In genomic region chr3:187227658-187228258, GRCh38 we compare ENCODE assay signal across 15 cellular contexts. TPM values are rescaled to one million over a fixed set of nuclear protein-coding genes. Genes with fewer than 3 reads are reported as not detected.
DNase-seq lines count a peak whose midpoint lies in the region; ATAC-seq and TF ChIP-seq lines count a peak whose summit lies in the region.
"Had no signal": no experiment of that assay in that cellular context is flagged by ENCODE, and none has a peak within 500 bp of the region (broad histone marks: within the 10 kb centered on the region; RNA-seq: fewer than 3 reads in every experiment).

No MANE protein-coding gene starts in this region.

- in situ Hi-C loops in ACHN (cut with HindIII; ENCODE audit: low pct_ligation_motif_present, low pct_unique_long_range_greater_than_20kb, low sequenced_read_pairs): no loop called here
- in situ Hi-C loops in astrocyte of the cerebellum (cut with HindIII; ENCODE audit: low sequenced_read_pairs): no loop called here

- H3K4me3 ChIP-seq in astrocyte of the cerebellum (ENCODE audit: low read depth, low read length): no peak overlapping the region
- H3K4me3 ChIP-seq in naive thymus-derived CD4-positive, alpha-beta T cell (ENCODE audit: low read length): no peak overlapping the region
- H3K4me3 ChIP-seq: cardiac muscle cell, lower lobe of right lung, transverse colon had no signal

- H3K36me3 ChIP-seq in naive thymus-derived CD4-positive, alpha-beta T cell (ENCODE audit: control insufficient read depth in 2 of 3, insufficient read depth in 3 of 3, low read length in 3 of 3): no peaks in the 10 kb centered on the region
- H3K36me3 ChIP-seq: cardiac muscle cell, lower lobe of right lung, transverse colon had no signal

- H3K4me3 Mint-ChIP-seq in nephron progenitor cell (no peak overlapping the region), natural killer cell (no peak overlapping the region)
- no peak overlapping the region for H3K4me3 Mint-ChIP-seq in naive thymus-derived CD4-positive, alpha-beta T cell
- H3K4me3 Mint-ChIP-seq: activated CD4-positive, alpha-beta memory T cell treated with anti-CD3 and anti-CD28 coated beads for 36 hours had no signal

- H3K4me1 ChIP-seq in naive thymus-derived CD4-positive, alpha-beta T cell (ENCODE audit: control insufficient read depth in 2 of 2, insufficient read depth in 2 of 2, low read length in 2 of 2): no peaks in the 10 kb centered on the region
- H3K4me1 ChIP-seq: lower lobe of right lung, transverse colon had no signal

- no peaks in the 10 kb centered on the region for H3K9me3 ChIP-seq in naive thymus-derived CD4-positive, alpha-beta T cell (ENCODE audit: control insufficient read depth in 2 of 3, low read length in 3 of 3)
- H3K9me3 ChIP-seq: lower lobe of right lung, transverse colon had no signal

- H3K36me3 Mint-ChIP-seq in nephron progenitor cell (ENCODE audit: low read depth) (no peaks in the 10 kb centered on the region), natural killer cell (no peaks in the 10 kb centered on the region)
- no peaks in the 10 kb centered on the region for H3K36me3 Mint-ChIP-seq in naive thymus-derived CD4-positive, alpha-beta T cell
- H3K36me3 Mint-ChIP-seq: activated CD4-positive, alpha-beta memory T cell treated with anti-CD3 and anti-CD28 coated beads for 36 hours had no signal

- DNase-seq in ACHN (peak; percentile 33), HS-27A (ENCODE audit: low read depth) (peak; percentile 61), astrocyte of the cerebellum (ENCODE audit: low read depth) (peak; percentile 22), iris pigment epithelial cell (ENCODE audit: low read depth) (peak; percentile 92), nephron progenitor cell (no peak), natural killer cell (no peak)
- no peak for DNase-seq in naive thymus-derived CD4-positive, alpha-beta T cell
- DNase-seq: activated CD4-positive, alpha-beta memory T cell treated with anti-CD3 and anti-CD28 coated beads for 36 hours; lower lobe of right lung; MV-4-11; stimulated activated CD4-positive, alpha-beta T cell treated with anti-CD3 and anti-CD28 coated beads, Interleukin-15, amount 100 ng/mL, for 24 hours; transverse colon had no signal

- no peak for ATAC-seq in naive thymus-derived CD4-positive, alpha-beta T cell
- ATAC-seq in natural killer cell (no peak), GM18870 (IDR thresholded peaks at IDR 0.05; ENCODE audit: unreplicated experiment) (no peak)

- H3K27me3 Mint-ChIP-seq in nephron progenitor cell (ENCODE audit: low read depth, poor library complexity): peaks cover 19% of the 10 kb centered on the region
- H3K27me3 Mint-ChIP-seq in naive thymus-derived CD4-positive, alpha-beta T cell: peaks cover 6 to 18% (median 10%) of the 10 kb centered on the region in 5 donors
- H3K27me3 Mint-ChIP-seq in natural killer cell (ENCODE audit: low read depth in 2 of 2): peaks cover 12 to 14% of the 10 kb centered on the region in 2 donors

- H3K27ac Mint-ChIP-seq in nephron progenitor cell (no peak overlapping the region), natural killer cell (no peak overlapping the region)
- no peak overlapping the region for H3K27ac Mint-ChIP-seq in naive thymus-derived CD4-positive, alpha-beta T cell
- H3K27ac Mint-ChIP-seq: activated CD4-positive, alpha-beta memory T cell treated with anti-CD3 and anti-CD28 coated beads for 36 hours; activated T-helper 2 cell treated with anti-CD3 and anti-CD28 coated beads, Interferon-gamma antibody, Interleukin-2, Interleukin-4, amounts not matched to agents 10 μg/mL and 5 μg/mL and 100 μg/mL, durations not matched to agents 14 hours and 24 hours and 36 hours had no signal

- H3K9me3 Mint-ChIP-seq in nephron progenitor cell: no peaks in the 10 kb centered on the region
- H3K9me3 Mint-ChIP-seq in naive thymus-derived CD4-positive, alpha-beta T cell: no peaks in the 10 kb centered on the region
- H3K9me3 Mint-ChIP-seq in natural killer cell: no peaks in the 10 kb centered on the region
- H3K9me3 Mint-ChIP-seq: activated CD4-positive, alpha-beta memory T cell treated with anti-CD3 and anti-CD28 coated beads for 36 hours; activated T-helper 2 cell treated with anti-CD3 and anti-CD28 coated beads, Interferon-gamma antibody, Interleukin-2, Interleukin-4, amounts not matched to agents 10 μg/mL and 5 μg/mL and 100 μg/mL, durations not matched to agents 14 hours and 24 hours and 36 hours had no signal

- POLR2A ChIA-PET in naive thymus-derived CD4-positive, alpha-beta T cell (lab: Charles Lee): no interaction called here

- H3K27me3 ChIP-seq in naive thymus-derived CD4-positive, alpha-beta T cell (ENCODE audit: control insufficient read depth in 2 of 2, insufficient read depth in 2 of 2, low read length in 2 of 2): no peaks in the 10 kb centered on the region
- H3K27me3 ChIP-seq: cardiac muscle cell, transverse colon had no signal

- no peak for TF ChIP-seq CTCF in astrocyte of the cerebellum (IDR thresholded peaks at IDR 0.05; ENCODE audit: low read depth, low read length, missing control alignments)
- TF ChIP-seq CTCF in nephron progenitor cell (IDR thresholded peaks at IDR 0.05): no peak
- TF ChIP-seq CTCF in natural killer cell (IDR thresholded peaks at IDR 0.05): no peak

- intact Hi-C loops in naive thymus-derived CD4-positive, alpha-beta T cell (cut with micrococcal nuclease): no loop called here
- intact Hi-C loops in natural killer cell (cut with micrococcal nuclease): no loop called here

- H3K4me1 Mint-ChIP-seq in nephron progenitor cell: peaks cover 7% of the 10 kb centered on the region
- H3K4me1 Mint-ChIP-seq in naive thymus-derived CD4-positive, alpha-beta T cell: no peaks in the 10 kb centered on the region
- H3K4me1 Mint-ChIP-seq in natural killer cell: no peaks in the 10 kb centered on the region

- H3K27ac ChIP-seq in naive thymus-derived CD4-positive, alpha-beta T cell (ENCODE audit: low read depth, low read length): no peak overlapping the region
- H3K27ac ChIP-seq: cardiac muscle cell, lower lobe of right lung, transverse colon had no signal

- CTCF ChIA-PET in naive thymus-derived CD4-positive, alpha-beta T cell (lab: Charles Lee): no interaction called here

RNA-seq across cellular contexts. Expression of gene RTP1, which starts 30.5 kb away (rescaled TPM):
- not detected for total RNA-seq in naive thymus-derived CD4-positive, alpha-beta T cell
- polyA plus RNA-seq in naive thymus-derived CD4-positive, alpha-beta T cell: not detected
- not detected for total RNA-seq in natural killer cell
- total RNA-seq: activated CD4-positive, alpha-beta memory T cell treated with anti-CD3 and anti-CD28 coated beads for 36 hours; activated T-helper 2 cell treated with anti-CD3 and anti-CD28 coated beads, Interferon-gamma antibody, Interleukin-2, Interleukin-4, amounts not matched to agents 10 μg/mL and 5 μg/mL and 100 μg/mL, durations not matched to agents 14 hours and 24 hours and 36 hours; cardiac muscle cell; lower lobe of right lung; transverse colon had no signal
- polyA plus RNA-seq: cardiac muscle cell had no signal

Comparison
In these comparisons a context has a peak if more than half of its experiments do, and no peak if none do; other contexts are left out.
1. DNase-seq: peak in ACHN (single experiment), HS-27A (single experiment), astrocyte of the cerebellum (single experiment) and iris pigment epithelial cell (single experiment); none in nephron progenitor cell (single experiment), naive thymus-derived CD4-positive, alpha-beta T cell (0 of 9) and natural killer cell (single experiment).